ENCODE assay signal across 8 cellular contexts in the genomic region with DNA sequence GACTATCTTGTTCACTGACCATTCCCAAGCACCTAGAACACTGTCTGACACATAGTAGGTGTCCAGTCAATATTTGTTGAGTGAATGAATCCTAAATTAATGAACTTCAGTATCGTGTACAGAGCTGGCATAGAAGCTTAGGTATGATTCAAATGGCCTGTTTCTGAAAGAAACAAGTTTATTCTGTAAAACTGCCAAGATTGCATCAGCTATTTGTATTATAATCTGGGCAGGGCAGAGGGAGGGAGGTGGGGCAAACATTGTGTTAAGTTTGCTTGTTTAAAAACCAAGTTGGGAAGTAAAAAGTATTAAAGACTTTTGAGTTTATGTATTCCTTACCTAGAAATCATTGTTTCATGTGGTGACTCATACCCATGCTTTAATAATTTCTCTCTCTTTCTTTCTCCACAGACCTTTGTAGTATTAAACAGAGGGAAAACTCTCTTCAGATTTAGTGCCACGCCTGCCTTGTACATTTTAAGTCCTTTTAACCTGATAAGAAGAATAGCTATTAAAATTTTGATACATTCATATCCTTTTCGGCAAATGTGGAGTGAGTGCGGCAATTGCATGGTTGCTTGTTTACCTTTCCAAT.
DNase-seq lines count a peak whose midpoint lies in the region; ATAC-seq and TF ChIP-seq lines count a peak whose summit lies in the region.
"Had no signal": no experiment of that assay in that cellular context is flagged by ENCODE, and none has a peak within 500 bp of the region (broad histone marks: within the 10 kb centered on the region; RNA-seq: fewer than 3 reads in every experiment).

No MANE protein-coding gene starts in this region.

- H3K9me2 ChIP-seq in GM23248 (ENCODE audit: insufficient read depth), result no peaks in the 10 kb centered on the region

- POLR2A ChIA-PET in activated CD8-positive, alpha-beta T cell treated with anti-CD3 and anti-CD28 coated beads, Interleukin-2, amount 10 ng/mL, durations not matched to agents 7 days and 5 days (lab: Charles Lee), result no interaction called here

- H3K4me1 ChIP-seq in GM23248 (ENCODE audit: insufficient read depth) (peaks cover 51% of the 10 kb centered on the region), RWPE2 (ENCODE audit: insufficient read depth, poor library complexity, severe bottlenecking) (peaks cover 34% of the 10 kb centered on the region)

- intact Hi-C loops in sciatic nerve (cut with DNase I), result no loop called here

- peaks cover 44% of the 10 kb centered on the region for H3K79me2 ChIP-seq in GM23248 (ENCODE audit: insufficient read depth)

- no peaks in the 10 kb centered on the region for H3K36me3 Mint-ChIP-seq in activated CD8-positive, alpha-beta T cell treated with anti-CD3 and anti-CD28 coated beads, Interleukin-2, amount 10 ng/mL, durations not matched to agents 7 days and 5 days (ENCODE audit: low read depth)

- H3K9me3 Mint-ChIP-seq in activated CD8-positive, alpha-beta T cell treated with anti-CD3 and anti-CD28 coated beads, Interleukin-2, amount 10 ng/mL, durations not matched to agents 7 days and 5 days (ENCODE audit: insufficient read depth), result no peaks in the 10 kb centered on the region

- H3K27me3 ChIP-seq in GM23248 (replicated peaks; ENCODE audit: insufficient read depth) (no peaks in the 10 kb centered on the region), RWPE2 (ENCODE audit: insufficient read depth, poor library complexity, severe bottlenecking) (no peaks in the 10 kb centered on the region)

- in situ Hi-C loops in GM23248 (cut with MboI), result no loop called here

- H3K36me3 ChIP-seq in GM23248 (ENCODE audit: low read depth), result no peaks in the 10 kb centered on the region
- H3K36me3 ChIP-seq in RWPE2 (ENCODE audit: low read depth), result no peaks in the 10 kb centered on the region

- H3F3A ChIP-seq in GM23248 (ENCODE audit: insufficient read depth), result peaks cover 50% of the 10 kb centered on the region

- ATAC-seq in RWPE2 (ENCODE audit: low read depth), result peak; percentile 83
- ATAC-seq in sciatic nerve, result peak; percentile 44
- no peak for ATAC-seq in activated CD8-positive, alpha-beta T cell treated with anti-CD3 and anti-CD28 coated beads, Interleukin-2, amount 10 ng/mL, durations not matched to agents 7 days and 5 days
- ATAC-seq: Panc1 had no signal

- no peak overlapping the region for H3K4me3 Mint-ChIP-seq in activated CD8-positive, alpha-beta T cell treated with anti-CD3 and anti-CD28 coated beads, Interleukin-2, amount 10 ng/mL, durations not matched to agents 7 days and 5 days

- CTCF ChIA-PET in activated CD8-positive, alpha-beta T cell treated with anti-CD3 and anti-CD28 coated beads, Interleukin-2, amount 10 ng/mL, durations not matched to agents 7 days and 5 days (lab: Charles Lee), result interaction anchor here (1.0 to 1.6 kb wide), 3 partner anchors 17 to 263 kb away, joined by 3 to 4 read pairs (median 3); no protein-coding TSS in a partner anchor

- peaks cover 5% of the 10 kb centered on the region for H3K4me1 Mint-ChIP-seq in activated CD8-positive, alpha-beta T cell treated with anti-CD3 and anti-CD28 coated beads, Interleukin-2, amount 10 ng/mL, durations not matched to agents 7 days and 5 days (ENCODE audit: low read depth)

- DNase-seq in GM23248, result peak; percentile 88
- no peak for DNase-seq in RWPE2 (ENCODE audit: low spot score)
- peak; percentile 85 for DNase-seq in fibroblast of peridontal ligament (ENCODE audit: extremely low read depth)
- no peak for DNase-seq in sciatic nerve (ENCODE audit: low spot score)
- no peak for DNase-seq in pons (ENCODE audit: low spot score)
- no peak for DNase-seq in activated CD8-positive, alpha-beta T cell treated with anti-CD3 and anti-CD28 coated beads, Interleukin-2, amount 10 ng/mL, durations not matched to agents 7 days and 5 days
- no peak for DNase-seq in NCI-H1048 (lab: John Stamatoyannopoulos, UW)

- no peak overlapping the region for H3K9ac ChIP-seq in GM23248

- H4K20me1 ChIP-seq in GM23248 (ENCODE audit: insufficient read depth), result no peaks in the 10 kb centered on the region

- H3K4me2 ChIP-seq in GM23248 (ENCODE audit: unreplicated experiment), result peak overlapping the region; percentile 41

- no peak overlapping the region for H2AFZ ChIP-seq in GM23248

- H3K27ac Mint-ChIP-seq in activated CD8-positive, alpha-beta T cell treated with anti-CD3 and anti-CD28 coated beads, Interleukin-2, amount 10 ng/mL, durations not matched to agents 7 days and 5 days, result no peak overlapping the region

- peaks cover 13% of the 10 kb centered on the region for H3K27me3 Mint-ChIP-seq in activated CD8-positive, alpha-beta T cell treated with anti-CD3 and anti-CD28 coated beads, Interleukin-2, amount 10 ng/mL, durations not matched to agents 7 days and 5 days (ENCODE audit: low read depth)

- WGBS in GM23248 (ENCODE audit: low coverage in 1 of 2, low lambda C conversion rate in 2 of 2, missing lambda C conversion rate in 2 of 2), 2 experiments, result 61 to 67% methylated on average over 4 of the region's 4 CpGs

- no peak overlapping the region for H3K4me3 ChIP-seq in GM23248
- H3K4me3 ChIP-seq in RWPE2 (ENCODE audit: severe bottlenecking), result no peak overlapping the region

- no peak for TF ChIP-seq CTCF in RWPE2 (IDR thresholded peaks at IDR 0.05; ENCODE audit: poor library complexity, severe bottlenecking)

- peak overlapping the region; percentile 48 for H3K27ac ChIP-seq in GM23248
- H3K27ac ChIP-seq in RWPE2 (ENCODE audit: poor library complexity, severe bottlenecking), result peak overlapping the region; percentile 52

- H3K9me3 ChIP-seq in GM23248 (ENCODE audit: low read depth) (no peaks in the 10 kb centered on the region), RWPE2 (ENCODE audit: severe bottlenecking) (no peaks in the 10 kb centered on the region)

Comparison
In these comparisons a context has a peak if more than half of its experiments do, and no peak if none do; other contexts are left out.
1. DNase-seq: peak in GM23248 (single experiment) and fibroblast of peridontal ligament (single experiment); none in RWPE2 (single experiment), sciatic nerve (single experiment), pons (single experiment), activated CD8-positive, alpha-beta T cell treated with anti-CD3 and anti-CD28 coated beads, Interleukin-2, amount 10 ng/mL, durations not matched to agents 7 days and 5 days (single experiment) and NCI-H1048 (single experiment).